Comparison of ENCODE assay signal across 9 cellular contexts in the genomic region with DNA sequence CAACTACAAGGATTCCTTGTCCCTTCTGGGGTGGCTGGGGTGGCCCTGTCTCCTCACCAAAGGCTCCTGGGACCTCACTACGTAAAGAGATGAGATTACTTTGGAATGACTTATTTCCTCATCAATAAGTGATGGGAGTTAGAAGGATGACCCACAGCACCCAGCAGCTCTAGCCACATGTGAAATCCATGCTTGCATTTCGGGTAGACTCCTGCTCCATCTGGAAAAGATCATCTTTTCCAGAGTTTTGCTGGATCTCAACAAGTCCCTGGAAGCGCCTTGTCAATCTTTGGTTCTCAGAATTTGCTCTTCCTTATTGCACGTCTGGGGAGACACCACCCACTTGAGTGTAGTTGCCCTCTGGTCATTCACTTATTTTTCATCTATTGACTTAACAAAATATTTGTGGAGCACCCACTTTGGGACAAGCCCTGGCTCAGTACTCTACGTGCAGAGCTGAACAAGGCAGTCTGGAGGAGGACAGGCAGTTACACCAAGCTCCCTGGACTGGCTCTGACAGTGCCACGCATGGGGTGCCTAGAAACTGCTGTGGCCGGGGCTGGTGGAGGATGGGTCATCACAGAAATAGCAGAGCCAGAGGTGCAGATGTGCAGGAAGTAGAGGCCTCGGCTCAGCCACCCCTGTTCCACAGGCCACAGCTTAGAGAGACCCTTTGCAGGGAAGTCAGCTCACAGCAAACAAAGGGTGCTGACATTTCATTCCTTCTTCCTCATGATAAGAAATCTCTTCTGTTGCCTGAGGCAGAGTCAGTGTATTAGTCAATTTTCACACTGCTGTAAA.
DNase-seq lines count a peak whose midpoint lies in the region; ATAC-seq, FAIRE-seq and TF ChIP-seq lines count a peak whose summit lies in the region.
"Had no signal": no experiment of that assay in that cellular context is flagged by ENCODE, and none has a peak within 500 bp of the region (broad histone marks: within the 10 kb centered on the region; RNA-seq: fewer than 3 reads in every experiment).

No MANE protein-coding gene starts in this region.

- POLR2A ChIA-PET in CD8-positive, alpha-beta memory T cell (lab: Charles Lee): no interaction called here

- no peaks in the 10 kb centered on the region for H3K4me1 ChIP-seq in CD8-positive, alpha-beta memory T cell (ENCODE audit: insufficient read depth, low read length)

- no peak for FAIRE-seq in bronchial epithelial cell (lab: Jason Lieb, UNC)

- H3K27ac Mint-ChIP-seq in CD8-positive, alpha-beta memory T cell: no peak overlapping the region

- no peaks in the 10 kb centered on the region for H3K9me3 ChIP-seq in CD8-positive, alpha-beta memory T cell (ENCODE audit: low read length)

- no peak overlapping the region for H3K27ac ChIP-seq in CD8-positive, alpha-beta memory T cell (ENCODE audit: low read depth, low read length)
- H3K27ac ChIP-seq: KMS-11 had no signal

- no peaks in the 10 kb centered on the region for H3K9me3 Mint-ChIP-seq in CD8-positive, alpha-beta memory T cell

- ATAC-seq in GM18909 (IDR thresholded peaks at IDR 0.05; ENCODE audit: poor library complexity, unreplicated experiment) (peak; percentile 82), GM19324 (IDR thresholded peaks at IDR 0.05; ENCODE audit: low FRiP score, unreplicated experiment) (no peak)

- H3K4me3 ChIP-seq in bronchial epithelial cell (ENCODE audit: low read depth, low read length): no peak overlapping the region
- H3K4me3 ChIP-seq in CD8-positive, alpha-beta memory T cell (ENCODE audit: low read length): no peak overlapping the region

- CTCF ChIA-PET in CD8-positive, alpha-beta memory T cell (lab: Charles Lee): interaction anchor here (1.4 kb wide), 1 partner anchor 36 kb away, joined by 3 read pairs; no protein-coding TSS in a partner anchor

- no peak overlapping the region for H3K4me3 Mint-ChIP-seq in CD8-positive, alpha-beta memory T cell

- H3K36me3 Mint-ChIP-seq in CD8-positive, alpha-beta memory T cell: no peaks in the 10 kb centered on the region

- no peaks in the 10 kb centered on the region for H3K36me3 ChIP-seq in bronchial epithelial cell (ENCODE audit: control insufficient read depth, insufficient read depth, low read length)
- no peaks in the 10 kb centered on the region for H3K36me3 ChIP-seq in CD8-positive, alpha-beta memory T cell (ENCODE audit: insufficient read depth, low read length)

- intact Hi-C loops in posterior vena cava (cut with DNase I): no loop called here

- TF ChIP-seq CTCF in bronchial epithelial cell (IDR thresholded peaks at IDR 0.05; ENCODE audit: insufficient read depth, low read length, severe bottlenecking): no peak

- DNase-seq in HS-27A (ENCODE audit: low read depth) (peak; percentile 72), bronchial epithelial cell (ENCODE audit: low read depth) (peak; percentile 95), posterior vena cava (ENCODE audit: low spot score) (peak; percentile 61), germinal center (ENCODE audit: low spot score) (no peak), T-helper 9 cell (no peak)
- no peak for DNase-seq in CD8-positive, alpha-beta memory T cell

- H3K27me3 Mint-ChIP-seq in CD8-positive, alpha-beta memory T cell: peaks cover 3 to 16% of the 10 kb centered on the region in 2 donors

- no peaks in the 10 kb centered on the region for H3K27me3 ChIP-seq in bronchial epithelial cell (ENCODE audit: control insufficient read depth, insufficient read depth, low read length)
- no peaks in the 10 kb centered on the region for H3K27me3 ChIP-seq in CD8-positive, alpha-beta memory T cell (ENCODE audit: insufficient read depth, low read length, poor library complexity, severe bottlenecking)

- no peaks in the 10 kb centered on the region for H3K4me1 Mint-ChIP-seq in CD8-positive, alpha-beta memory T cell

Comparison
In these comparisons a context has a peak if more than half of its experiments do, and no peak if none do; other contexts are left out.
1. DNase-seq: peak in HS-27A (single experiment), bronchial epithelial cell (single experiment) and posterior vena cava (single experiment); none in germinal center (single experiment), T-helper 9 cell (single experiment) and CD8-positive, alpha-beta memory T cell (0 of 5).